Comparison of ENCODE assay signal across 17 cellular contexts in the genomic region with DNA sequence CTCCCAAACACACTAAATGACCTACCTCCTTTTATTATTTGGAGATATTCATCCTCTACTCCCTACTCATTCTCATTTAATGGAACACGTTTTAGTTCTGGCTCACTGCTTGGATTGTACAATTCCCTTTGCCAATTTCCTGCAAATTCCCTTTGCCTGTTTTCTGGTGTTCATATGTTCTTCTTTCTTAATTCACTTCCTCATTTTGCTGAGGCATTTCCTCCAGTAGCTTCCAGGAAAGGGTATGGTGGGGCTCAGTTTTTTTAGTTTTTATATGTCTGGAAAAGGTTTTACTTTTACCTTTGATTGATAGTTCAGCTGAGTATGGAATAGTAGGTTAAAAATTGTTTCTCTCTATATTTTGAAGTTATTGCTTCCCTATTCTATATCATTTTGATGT.
DNase-seq lines count a peak whose midpoint lies in the region; FAIRE-seq and TF ChIP-seq lines count a peak whose summit lies in the region.
"Had no signal": no experiment of that assay in that cellular context is flagged by ENCODE, and none has a peak within 500 bp of the region (broad histone marks: within the 10 kb centered on the region; RNA-seq: fewer than 3 reads in every experiment).

No MANE protein-coding gene starts in this region.

- no peak for FAIRE-seq in GM12891 (lab: Jason Lieb, UNC)
- FAIRE-seq: A204.1, D721Med, G401.6, H54 had no signal

- DNase-seq in CD1c-positive myeloid dendritic cell (ENCODE audit: extremely low spot score) (peak; percentile 22), GM12891 (ENCODE audit: insufficient read length, low spot score) (no peak), OCI-M1 (lab: John Stamatoyannopoulos, UW) (peak; percentile 5), endothelial cell (ENCODE audit: low spot score) (no peak), HUDEP-2 (lab: John Stamatoyannopoulos, UW; ENCODE audit: unreplicated experiment in 76 of 76) (no peak), HK-2 (ENCODE audit: unreplicated experiment) (no peak)
- DNase-seq: ACHN; BE2C; C1 segment of cervical spinal cord; Caco-2; CD4-positive, alpha-beta T cell; HCEC 1CT had no signal

- H3K9me3 Mint-ChIP-seq in endothelial cell (ENCODE audit: unreplicated experiment): no peaks in the 10 kb centered on the region
- H3K9me3 Mint-ChIP-seq: CD4-positive, alpha-beta T cell; GM23338 had no signal

- TF ChIP-seq POLR2A in GM12891 (IDR thresholded peaks at IDR 0.05; ENCODE audit: low read depth, low read length): no peak

- H3K27me3 Mint-ChIP-seq in endothelial cell (ENCODE audit: unreplicated experiment): no peaks in the 10 kb centered on the region
- H3K27me3 Mint-ChIP-seq: CD4-positive, alpha-beta T cell had no signal

- no peak for TF ChIP-seq CTCF in endothelial cell (IDR thresholded peaks at IDR 0.05; ENCODE audit: unreplicated experiment)

- no peak overlapping the region for H3K4me3 Mint-ChIP-seq in endothelial cell (ENCODE audit: unreplicated experiment)
- H3K4me3 Mint-ChIP-seq: CD4-positive, alpha-beta T cell; GM23338 had no signal

- H3K4me1 Mint-ChIP-seq in endothelial cell (ENCODE audit: unreplicated experiment): peaks cover 22% of the 10 kb centered on the region
- H3K4me1 Mint-ChIP-seq: GM23338 had no signal

- H3K36me3 Mint-ChIP-seq in endothelial cell (ENCODE audit: low read depth, unreplicated experiment): no peaks in the 10 kb centered on the region

- H3K27ac Mint-ChIP-seq in endothelial cell (ENCODE audit: unreplicated experiment): peak overlapping the region; percentile 49
- H3K27ac Mint-ChIP-seq: CD4-positive, alpha-beta T cell; GM23338 had no signal

TF ChIP-seq in GM12891, 5 proteins besides CTCF, POLR2A, EP300 and RAD21:
- no peak for TF ChIP-seq TAF1 (IDR thresholded peaks at IDR 0.05; ENCODE audit: low read depth, low read length)
- no peak for TF ChIP-seq POLR2AphosphoS5 (IDR thresholded peaks at IDR 0.05; ENCODE audit: low read depth, low read length)
- TF ChIP-seq SPI1 (IDR thresholded peaks at IDR 0.05; ENCODE audit: low read depth, low read length): peak; percentile 21; the same call in 1 of the 2 replicates

Comparison
In these comparisons a context has a peak if more than half of its experiments do, and no peak if none do; other contexts are left out.
1. DNase-seq: peak in CD1c-positive myeloid dendritic cell (single experiment) and OCI-M1 (single experiment); none in GM12891 (single experiment), endothelial cell (single experiment), HUDEP-2 (0 of 76) and HK-2 (single experiment).